ENCODE assay signal across 17 cellular contexts in genomic region chr16:2025251-2025650, GRCh38. TPM values are rescaled to one million over a fixed set of nuclear protein-coding genes. Genes with fewer than 3 reads are reported as not detected.
DNase-seq lines count a peak whose midpoint lies in the region; FAIRE-seq and TF ChIP-seq lines count a peak whose summit lies in the region.
"Had no signal": no experiment of that assay in that cellular context is flagged by ENCODE, and none has a peak within 500 bp of the region (broad histone marks: within the 10 kb centered on the region; RNA-seq: fewer than 3 reads in every experiment).

No MANE protein-coding gene starts in this region.

- no peak overlapping the region; the same call in 1 of the 2 replicates for H2AK5ac ChIP-seq in H1 (ENCODE audit: low read depth, low read length)

- intact Hi-C loops in spleen (cut with DNase I; ENCODE audit: low total_unique reads) = loop anchor here (5.0 kb wide), 1 partner anchor 127 kb away; no protein-coding TSS in a partner anchor
- intact Hi-C loops in activated naive CD4-positive, alpha-beta T cell treated with anti-CD3 and anti-CD28 coated beads for 36 hours (cut with micrococcal nuclease) = no loop called here

- H3K18ac ChIP-seq in H1 (ENCODE audit: extremely low read depth, low read length) = no peak overlapping the region

- no peak for TF ChIP-seq EP300 in H1 (IDR thresholded peaks at IDR 0.05; ENCODE audit: borderline replicate concordance in 1 of 2, low read depth in 2 of 2, low read length in 2 of 2)

- H3K4me1 Mint-ChIP-seq in activated naive CD4-positive, alpha-beta T cell treated with anti-CD3 and anti-CD28 coated beads, Interleukin-2, amount 10 ng/mL, durations not matched to agents 7 days and 5 days = peaks cover 33% of the 10 kb centered on the region
- peaks cover 22% of the 10 kb centered on the region for H3K4me1 Mint-ChIP-seq in activated naive CD4-positive, alpha-beta T cell treated with anti-CD3 and anti-CD28 coated beads for 36 hours (ENCODE audit: low read depth)

- no peak overlapping the region for H2BK5ac ChIP-seq in H1 (ENCODE audit: low read depth, low read length)

- TF ChIP-seq CTCF in H1 (IDR thresholded peaks at IDR 0.05; ENCODE audit: control extremely low read depth in 1 of 3, insufficient read depth in 1 of 3, low read depth in 1 of 3, low read length in 3 of 3) (no peak), spleen (IDR thresholded peaks at IDR 0.05 in 8 of 11, conservative IDR thresholded peaks at IDR 0.05 in 3 of 11) (no peak)

- H2BK12ac ChIP-seq in H1 (ENCODE audit: low read depth, low read length) = peak overlapping the region; percentile 68; the same call in 1 of the 2 replicates

- H4K5ac ChIP-seq in H1 (ENCODE audit: insufficient read length, low read depth, low read length) = no peak overlapping the region

- H3K79me1 ChIP-seq in H1 (ENCODE audit: low read depth, low read length) = no peaks in the 10 kb centered on the region

- H3K27me3 ChIP-seq in H1 (replicated peaks in 1 of 4; ENCODE audit: control insufficient read depth in 3 of 4, extremely low read depth in 1 of 4, insufficient read depth in 3 of 4, low read length in 3 of 4) (peaks cover 10 to 43% (median 36%) of the 10 kb centered on the region in 4 experiments), spleen (replicated peaks in 1 of 7) (peaks cover 0 to 68% (median 25%) of the 10 kb centered on the region in 7 donors)

- no peak overlapping the region for H2BK120ac ChIP-seq in H1 (replicated peaks; ENCODE audit: low read depth, low read length)

- WGBS in H1 (ENCODE audit: extremely low coverage in 1 of 2, insufficient coverage in 1 of 2, insufficient read length in 1 of 2, insufficient replicate concordance in 2 of 2, low coverage in 1 of 2, low lambda C conversion rate in 2 of 2, missing lambda C conversion rate in 1 of 2), 2 experiments = 89% methylated on average over 10 of the region's 14 CpGs; no CpG with 5 or more reads in 1 of the 2 experiments
- 86 to 97% (median 92%) methylated on average over 14 of the region's 14 CpGs for WGBS in spleen, 5 donors

- no peaks in the 10 kb centered on the region for H3K79me2 ChIP-seq in H1 (ENCODE audit: control insufficient read depth in 1 of 2, insufficient read depth in 2 of 2, low read length in 2 of 2)

- H3K4me1 ChIP-seq in H1 (replicated peaks in 1 of 4; ENCODE audit: control insufficient read depth in 3 of 4, insufficient read depth in 4 of 4, low read length in 3 of 4) (peaks cover 0 to 18% (median 11%) of the 10 kb centered on the region in 4 experiments; a peak in 5 of 7 replicates), spleen (peaks cover 26 to 87% (median 71%) of the 10 kb centered on the region in 6 donors)

- H3K9me3 ChIP-seq in H1 (ENCODE audit: insufficient read depth in 2 of 2, low read depth in 1 of 2, low read length in 1 of 2) (no peaks in the 10 kb centered on the region), spleen (no peaks in the 10 kb centered on the region)
- H3K9me3 ChIP-seq: esophagus squamous epithelium, uterus had no signal

- no peak for FAIRE-seq in H1 (lab: Jason Lieb, UNC)
- FAIRE-seq: TTC549 had no signal

- TF ChIP-seq RAD21 in H1 (IDR thresholded peaks at IDR 0.05 in 1 of 2, conservative IDR thresholded peaks at IDR 0.05 in 1 of 2; ENCODE audit: low read depth in 2 of 2, low read length in 2 of 2) = no peak

- POLR2A ChIA-PET in H1 (lab: Charles Lee; ENCODE audit: partially characterized antibody) = interaction anchor here (0.6 to 2.1 kb wide), 6 partner anchors 16 to 157 kb away, joined by 3 to 7 read pairs (median 3); partner anchors contain the start of genes RPS2, TRAF7 and ZNF598

- H3K23ac ChIP-seq in H1 (ENCODE audit: insufficient read length) = no peak overlapping the region

- peaks cover 7% of the 10 kb centered on the region; the same call in 1 of the 2 replicates for H3K23me2 ChIP-seq in H1 (ENCODE audit: low read depth, low read length)

- H3K56ac ChIP-seq in H1 (replicated peaks; ENCODE audit: insufficient read length, low read depth, low read length) = no peak overlapping the region

- no peak overlapping the region for H3K4me3 ChIP-seq in H1 (ENCODE audit: extremely low read depth in 1 of 4, insufficient read depth in 2 of 4, low read depth in 3 of 4, low read length in 4 of 4)
- peak overlapping the region in 1 of 8 donors; percentile 87 for H3K4me3 ChIP-seq in spleen
- H3K4me3 ChIP-seq: esophagus squamous epithelium had no signal

- CTCF ChIA-PET in activated naive CD4-positive, alpha-beta T cell treated with anti-CD3 and anti-CD28 coated beads, Interleukin-2, amount 10 ng/mL, durations not matched to agents 7 days and 5 days (lab: Charles Lee) = interaction anchor here (1.3 kb wide), 1 partner anchor 130 kb away, joined by 5 read pairs; the partner anchor contains the start of gene TRAF7
- CTCF ChIA-PET in H1 (lab: Charles Lee; ENCODE audit: partially characterized antibody) = interaction anchor here (0.7 to 7.5 kb wide), 11 partner anchors 9 to 622 kb away, joined by 3 to 55 read pairs (median 5); partner anchors contain the start of genes NTHL1 and TSC2
- CTCF ChIA-PET in activated naive CD4-positive, alpha-beta T cell treated with anti-CD3 and anti-CD28 coated beads for 36 hours (lab: Charles Lee) = interaction anchor here (0.7 to 4.3 kb wide), 3 partner anchors 115 to 493 kb away, joined by 3 to 52 read pairs (median 3); no protein-coding TSS in a partner anchor

- H3K9ac ChIP-seq in H1 (replicated peaks in 1 of 4; ENCODE audit: extremely low read depth in 1 of 4, low read depth in 3 of 4, low read length in 3 of 4) = no peak overlapping the region

- no peak overlapping the region for H3K14ac ChIP-seq in H1 (ENCODE audit: insufficient read length)

- H2BK20ac ChIP-seq in H1 (ENCODE audit: low read length) = no peak overlapping the region

- H2AFZ ChIP-seq in H1 (ENCODE audit: low read length) = no peak overlapping the region

- H3K4me2 ChIP-seq in H1 (ENCODE audit: insufficient read depth in 1 of 2, low read depth in 2 of 2, low read length in 2 of 2) = no peak overlapping the region

- H4K20me1 ChIP-seq in H1 (replicated peaks in 1 of 2; ENCODE audit: control insufficient read depth in 1 of 2, insufficient read depth in 2 of 2, low read length in 2 of 2) = peaks cover 0 to 9% of the 10 kb centered on the region in 2 experiments

- peak overlapping the region; percentile 97 for H2BK15ac ChIP-seq in H1 (ENCODE audit: low read length)

- H3K36me3 Mint-ChIP-seq in activated naive CD4-positive, alpha-beta T cell treated with anti-CD3 and anti-CD28 coated beads, Interleukin-2, amount 10 ng/mL, durations not matched to agents 7 days and 5 days = no peaks in the 10 kb centered on the region
- no peaks in the 10 kb centered on the region for H3K36me3 Mint-ChIP-seq in activated naive CD4-positive, alpha-beta T cell treated with anti-CD3 and anti-CD28 coated beads for 36 hours (ENCODE audit: low read depth)
- H3K36me3 Mint-ChIP-seq: immature natural killer cell had no signal

- H3K4ac ChIP-seq in H1 (replicated peaks; ENCODE audit: insufficient read length, low read depth, low read length) = no peak overlapping the region

- H3K27ac ChIP-seq in H1 (ENCODE audit: low read depth, low read length) (no peak overlapping the region), spleen (peak overlapping the region in 6 of 8 donors; percentile 13 to 90 (median 86))
- H3K27ac ChIP-seq: esophagus squamous epithelium had no signal

- no peak for DNase-seq in activated naive CD4-positive, alpha-beta T cell treated with anti-CD3 and anti-CD28 coated beads, Interleukin-2, amount 10 ng/mL, durations not matched to agents 7 days and 5 days
- no peak for DNase-seq in activated naive CD4-positive, alpha-beta T cell (lab: John Stamatoyannopoulos, UW)
- no peak for DNase-seq in H1 (ENCODE audit: low read depth in 1 of 2, low spot score in 2 of 2)
- peak; percentile 75 for DNase-seq in spleen
- DNase-seq in stimulated activated CD4-positive, alpha-beta T cell treated with anti-CD3 and anti-CD28 coated beads, Interleukin-4, amount 100 ng/mL, for 4 hours = no peak
- no peak for DNase-seq in activated naive CD4-positive, alpha-beta T cell treated with anti-CD3 and anti-CD28 coated beads for 36 hours
- DNase-seq: activated CD4-positive, alpha-beta T cell treated with anti-CD3 and anti-CD28 coated beads, Interleukin-2, amount 10 ng/mL, durations not matched to agents 24 days and 14 days; DMS53; esophagus squamous epithelium; HFFc6; immature natural killer cell; NCI-H1417; NCI-H748 treated with DMSO at 0.1 percent for 48 hours; uterus had no signal

- H3K36me3 ChIP-seq in H1 (ENCODE audit: control insufficient read depth in 2 of 4, insufficient read depth in 4 of 4, low read length in 3 of 4) (no peaks in the 10 kb centered on the region), spleen (peaks cover 0 to 10% (median 0%) of the 10 kb centered on the region in 6 donors)
- H3K36me3 ChIP-seq: uterus had no signal

- no peaks in the 10 kb centered on the region for H3K9me3 Mint-ChIP-seq in activated naive CD4-positive, alpha-beta T cell treated with anti-CD3 and anti-CD28 coated beads, Interleukin-2, amount 10 ng/mL, durations not matched to agents 7 days and 5 days
- H3K9me3 Mint-ChIP-seq in activated naive CD4-positive, alpha-beta T cell treated with anti-CD3 and anti-CD28 coated beads for 36 hours = no peaks in the 10 kb centered on the region
- H3K9me3 Mint-ChIP-seq: activated CD4-positive, alpha-beta T cell treated with anti-CD3 and anti-CD28 coated beads, Interleukin-2, amount 10 ng/mL, durations not matched to agents 24 days and 14 days; HFFc6; immature natural killer cell; stimulated activated naive CD8-positive, alpha-beta T cell treated with anti-CD3 and anti-CD28 coated beads, Interleukin-15, Interleukin-2, amounts not matched to agents 100 ng/mL and 50 ng/mL, for 24 hours had no signal

- peaks cover 84% of the 10 kb centered on the region for H3K27me3 Mint-ChIP-seq in activated naive CD4-positive, alpha-beta T cell treated with anti-CD3 and anti-CD28 coated beads, Interleukin-2, amount 10 ng/mL, durations not matched to agents 7 days and 5 days
- peaks cover 24% of the 10 kb centered on the region for H3K27me3 Mint-ChIP-seq in activated naive CD4-positive, alpha-beta T cell treated with anti-CD3 and anti-CD28 coated beads for 36 hours (ENCODE audit: low read depth)

- H3K4me3 Mint-ChIP-seq in activated naive CD4-positive, alpha-beta T cell treated with anti-CD3 and anti-CD28 coated beads, Interleukin-2, amount 10 ng/mL, durations not matched to agents 7 days and 5 days = peak overlapping the region; percentile 51
- H3K4me3 Mint-ChIP-seq in activated naive CD4-positive, alpha-beta T cell treated with anti-CD3 and anti-CD28 coated beads for 36 hours = no peak overlapping the region
- H3K4me3 Mint-ChIP-seq: stimulated activated naive CD8-positive, alpha-beta T cell treated with anti-CD3 and anti-CD28 coated beads, Interleukin-15, Interleukin-2, amounts not matched to agents 100 ng/mL and 50 ng/mL, for 24 hours had no signal

- H4K8ac ChIP-seq in H1 (ENCODE audit: extremely low read depth, insufficient read depth, low read length) = no peak overlapping the region; the same call in 1 of the 2 replicates

- H4K91ac ChIP-seq in H1 (replicated peaks; ENCODE audit: insufficient read length, low read length) = no peak overlapping the region

- TF ChIP-seq POLR2A in H1 (IDR thresholded peaks at IDR 0.05; ENCODE audit: control extremely low read depth in 1 of 2, low read depth in 2 of 2, low read length in 2 of 2) = no peak
- TF ChIP-seq POLR2A in spleen (IDR thresholded peaks at IDR 0.05) = no peak

- H3K27ac Mint-ChIP-seq in activated naive CD4-positive, alpha-beta T cell treated with anti-CD3 and anti-CD28 coated beads, Interleukin-2, amount 10 ng/mL, durations not matched to agents 7 days and 5 days = no peak overlapping the region
- no peak overlapping the region for H3K27ac Mint-ChIP-seq in activated naive CD4-positive, alpha-beta T cell treated with anti-CD3 and anti-CD28 coated beads for 36 hours
- H3K27ac Mint-ChIP-seq: activated CD4-positive, alpha-beta T cell treated with anti-CD3 and anti-CD28 coated beads, Interleukin-2, amount 10 ng/mL, durations not matched to agents 24 days and 14 days; HFFc6; stimulated activated naive CD8-positive, alpha-beta T cell treated with anti-CD3 and anti-CD28 coated beads, Interleukin-15, Interleukin-2, amounts not matched to agents 100 ng/mL and 50 ng/mL, for 24 hours had no signal

RNA-seq across cellular contexts. Expression of gene NHERF2, which starts 1.5 kb away (rescaled TPM):
- 19.3 and 19.6 TPM in 2 replicates for total RNA-seq in H1 (2021; fragmentation: NEBNext Ultra II Directional; extraction: Animal tissue kit (Norgen Biotek cat#: 25700))
- polyA plus RNA-seq in H1 (2011; rRNA removed) (13.9 and 22.4 TPM in 2 replicates), spleen (100 to 1,000 TPM in 1 of 3 donors, 10 to 100 TPM in 2; 64.6 to 218 (median 71.2) TPM)
- 14.3 TPM for polyA plus RNA-seq in H1 (2011; cell fraction: cytosol; rRNA removed)
- 15.4 TPM for polyA plus RNA-seq in H1 (2011; cell fraction: nucleus; rRNA removed)
- 6.9 to 18.2 TPM (median 15.2 TPM) in 4 replicates for polyA plus RNA-seq in H1 (2012, experiment 1 of 2)
- 11.5 TPM for polyA plus RNA-seq in H1 (2012, experiment 2 of 2)
- 16.9 TPM for polyA plus RNA-seq in H1 (2013, experiment 1 of 2)
- 16.5 TPM for polyA plus RNA-seq in H1 (2013, experiment 2 of 2)
- polyA minus RNA-seq in H1 (2011; rRNA and poly(A)+ RNA removed) = 2.1 and 3.3 TPM in 2 replicates
- polyA minus RNA-seq in H1 (2011; cell fraction: cytosol; rRNA and poly(A)+ RNA removed) = 10.2 TPM
- 1.9 TPM for polyA minus RNA-seq in H1 (2011; cell fraction: nucleus; rRNA and poly(A)+ RNA removed)
- 100 to 1,000 TPM in 4 of 7 donors, 10 to 100 TPM in 3; 62.4 to 179 (median 126) TPM for total RNA-seq in spleen
- 1 to 10 TPM; 1.5 to 2.1 TPM for total RNA-seq in activated naive CD4-positive, alpha-beta T cell treated with anti-CD3 and anti-CD28 coated beads for 36 hours

RNA-seq across cellular contexts. Expression of gene NPW, which starts 5.7 kb away (rescaled TPM):
- total RNA-seq in H1 (2021; fragmentation: NEBNext Ultra II Directional; extraction: Animal tissue kit (Norgen Biotek cat#: 25700)) = 8.1 and 10.3 TPM in 2 replicates
- polyA plus RNA-seq in H1 (2011; rRNA removed) (4.0 and 7.8 TPM in 2 replicates), spleen (1 to 10 TPM in 2 of 3 donors, under 1 TPM in 1; 0.30 to 2.5 (median 2.3) TPM)
- polyA plus RNA-seq in H1 (2011; cell fraction: cytosol; rRNA removed) = 2.0 TPM
- 4.4 TPM for polyA plus RNA-seq in H1 (2011; cell fraction: nucleus; rRNA removed)
- polyA plus RNA-seq in H1 (2012, experiment 1 of 2) = 3.4 to 6.5 TPM (median 4.5 TPM) in 4 replicates
- 9.6 TPM for polyA plus RNA-seq in H1 (2012, experiment 2 of 2)
- 11.2 TPM for polyA plus RNA-seq in H1 (2013, experiment 1 of 2)
- polyA plus RNA-seq in H1 (2013, experiment 2 of 2) = 14.0 TPM
- not detected in 2 replicates for polyA minus RNA-seq in H1 (2011; rRNA and poly(A)+ RNA removed)
- polyA minus RNA-seq in H1 (2011; cell fraction: cytosol; rRNA and poly(A)+ RNA removed) = 9.9 TPM
- polyA minus RNA-seq in H1 (2011; cell fraction: nucleus; rRNA and poly(A)+ RNA removed) = 1.4 TPM
- 1 to 10 TPM in 1 of 7 donors, under 1 TPM in 3, not detected in 3; 0.51 to 1.9 (median 0.89) TPM for total RNA-seq in spleen
- total RNA-seq in activated naive CD4-positive, alpha-beta T cell treated with anti-CD3 and anti-CD28 coated beads for 36 hours = 1 to 10 TPM; 1.3 to 1.9 TPM
- polyA plus RNA-seq: immature natural killer cell, neural cell had no signal

RNA-seq across cellular contexts. Expression of gene ZNF598, which starts 15.6 kb away (rescaled TPM):
- total RNA-seq in H1 (2021; fragmentation: NEBNext Ultra II Directional; extraction: Animal tissue kit (Norgen Biotek cat#: 25700)) = 47.6 and 51.7 TPM in 2 replicates
- polyA plus RNA-seq in H1 (2011; rRNA removed) (29.3 and 43.0 TPM in 2 replicates), spleen (10 to 100 TPM; 21.8 to 45.5 (median 29.0) TPM)
- polyA plus RNA-seq in H1 (2011; cell fraction: cytosol; rRNA removed) = 32.3 TPM
- 108 TPM for polyA plus RNA-seq in H1 (2011; cell fraction: nucleus; rRNA removed)
- polyA plus RNA-seq in H1 (2012, experiment 1 of 2) = 16.9 to 39.8 TPM (median 34.7 TPM) in 4 replicates
- polyA plus RNA-seq in H1 (2012, experiment 2 of 2) = 28.2 TPM
- 32.1 TPM for polyA plus RNA-seq in H1 (2013, experiment 1 of 2)
- polyA plus RNA-seq in H1 (2013, experiment 2 of 2) = 31.4 TPM
- polyA minus RNA-seq in H1 (2011; rRNA and poly(A)+ RNA removed) = 10.2 and 11.0 TPM in 2 replicates
- polyA minus RNA-seq in H1 (2011; cell fraction: cytosol; rRNA and poly(A)+ RNA removed) = 34.1 TPM
- polyA minus RNA-seq in H1 (2011; cell fraction: nucleus; rRNA and poly(A)+ RNA removed) = 28.8 TPM
- 10 to 100 TPM; 34.6 to 56.2 (median 47.2) TPM for total RNA-seq in spleen
- total RNA-seq in activated naive CD4-positive, alpha-beta T cell treated with anti-CD3 and anti-CD28 coated beads for 36 hours = 10 to 100 TPM; 88.8 to 93.5 TPM

RNA-seq across cellular contexts. Expression of gene NTHL1, which starts 22.4 kb away (rescaled TPM):
- 70.9 and 84.5 TPM in 2 replicates for total RNA-seq in H1 (2021; fragmentation: NEBNext Ultra II Directional; extraction: Animal tissue kit (Norgen Biotek cat#: 25700))
- 150 and 209 TPM in 2 replicates for polyA plus RNA-seq in H1 (2011; rRNA removed)
- 159 TPM for polyA plus RNA-seq in H1 (2011; cell fraction: cytosol; rRNA removed)
- polyA plus RNA-seq in H1 (2011; cell fraction: nucleus; rRNA removed) = 107 TPM
- polyA plus RNA-seq in H1 (2012, experiment 1 of 2) = 24.3 to 84.5 TPM (median 77.9 TPM) in 4 replicates
- 61.3 TPM for polyA plus RNA-seq in H1 (2012, experiment 2 of 2)
- 43.2 TPM for polyA plus RNA-seq in H1 (2013, experiment 1 of 2)
- 47.0 TPM for polyA plus RNA-seq in H1 (2013, experiment 2 of 2)
- 26.8 and 36.7 TPM in 2 replicates for polyA minus RNA-seq in H1 (2011; rRNA and poly(A)+ RNA removed)
- 44.5 TPM for polyA minus RNA-seq in H1 (2011; cell fraction: cytosol; rRNA and poly(A)+ RNA removed)
- 28.0 TPM for polyA minus RNA-seq in H1 (2011; cell fraction: nucleus; rRNA and poly(A)+ RNA removed)
- 10 to 100 TPM in 6 of 7 donors, 1 to 10 TPM in 1; 9.6 to 29.6 (median 20.0) TPM for total RNA-seq in spleen
- 10 to 100 TPM; 31.3 to 52.1 (median 37.0) TPM for polyA plus RNA-seq in spleen
- 10 to 100 TPM; 20.1 to 24.1 TPM for total RNA-seq in activated naive CD4-positive, alpha-beta T cell treated with anti-CD3 and anti-CD28 coated beads for 36 hours

RNA-seq across cellular contexts. Expression of gene TSC2, which starts 22.5 kb away (rescaled TPM):
- total RNA-seq in H1 (2021; fragmentation: NEBNext Ultra II Directional; extraction: Animal tissue kit (Norgen Biotek cat#: 25700)) = 91.1 and 96.6 TPM in 2 replicates
- 65.9 and 90.2 TPM in 2 replicates for polyA plus RNA-seq in H1 (2011; rRNA removed)
- polyA plus RNA-seq in H1 (2011; cell fraction: cytosol; rRNA removed) = 41.7 TPM
- polyA plus RNA-seq in H1 (2011; cell fraction: nucleus; rRNA removed) = 431 TPM
- 79.5 to 86.9 TPM (median 82.8 TPM) in 4 replicates for polyA plus RNA-seq in H1 (2012, experiment 1 of 2)
- 60.3 TPM for polyA plus RNA-seq in H1 (2012, experiment 2 of 2)
- polyA plus RNA-seq in H1 (2013, experiment 1 of 2) = 39.2 TPM
- polyA plus RNA-seq in H1 (2013, experiment 2 of 2) = 39.2 TPM
- 71.6 and 74.8 TPM in 2 replicates for polyA minus RNA-seq in H1 (2011; rRNA and poly(A)+ RNA removed)
- 70.0 TPM for polyA minus RNA-seq in H1 (2011; cell fraction: cytosol; rRNA and poly(A)+ RNA removed)
- 98.2 TPM for polyA minus RNA-seq in H1 (2011; cell fraction: nucleus; rRNA and poly(A)+ RNA removed)
- 100 to 1,000 TPM in 4 of 7 donors, 10 to 100 TPM in 3; 63.8 to 185 (median 103) TPM for total RNA-seq in spleen
- polyA plus RNA-seq in spleen = 10 to 100 TPM; 20.7 to 82.0 (median 53.3) TPM
- 10 to 100 TPM; 72.3 to 72.7 TPM for total RNA-seq in activated naive CD4-positive, alpha-beta T cell treated with anti-CD3 and anti-CD28 coated beads for 36 hours
